10 cellular contexts compared by ENCODE assay signal in the genomic region with DNA sequence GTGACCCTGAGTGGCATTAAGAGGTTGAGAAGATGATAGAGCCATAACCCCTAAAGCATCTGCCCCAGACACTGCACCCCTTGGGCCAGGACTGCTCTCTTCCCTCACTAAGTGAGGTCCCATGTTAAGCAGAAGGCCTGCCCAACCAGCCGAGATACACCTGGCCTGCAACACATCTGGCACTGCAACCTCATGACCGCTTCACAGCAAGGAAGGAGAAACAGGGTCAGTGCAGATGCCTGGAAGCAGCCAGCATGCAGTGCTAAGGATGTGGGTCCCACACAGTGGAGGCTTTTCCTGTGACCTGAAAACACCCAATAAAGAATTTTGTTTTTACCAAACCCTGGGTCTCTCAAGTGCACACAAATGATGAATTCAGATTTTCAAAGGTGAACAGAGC. TPM values are rescaled to one million over a fixed set of nuclear protein-coding genes. Genes with fewer than 3 reads are reported as not detected.
DNase-seq lines count a peak whose midpoint lies in the region; ATAC-seq, FAIRE-seq and TF ChIP-seq lines count a peak whose summit lies in the region.
"Had no signal": no experiment of that assay in that cellular context is flagged by ENCODE, and none has a peak within 500 bp of the region (broad histone marks: within the 10 kb centered on the region; RNA-seq: fewer than 3 reads in every experiment).

No MANE protein-coding gene starts in this region.

- no peaks in the 10 kb centered on the region for H3K9me3 Mint-ChIP-seq in osteocyte (ENCODE audit: unreplicated experiment)
- H3K9me3 Mint-ChIP-seq in endothelial cell (ENCODE audit: unreplicated experiment), result no peaks in the 10 kb centered on the region

- DNase-seq in HepG2 (ENCODE audit: low spot score), result no peak
- DNase-seq in esophagus muscularis mucosa (ENCODE audit: extremely low spot score), result no peak
- peak; percentile 62 for DNase-seq in osteocyte (ENCODE audit: extremely low spot score, unreplicated experiment)
- no peak for DNase-seq in activated CD8-positive, alpha-beta memory T cell treated with anti-CD3 and anti-CD28 coated beads for 24 hours
- DNase-seq in NCI-H446 (lab: John Stamatoyannopoulos, UW), result no peak
- DNase-seq in endothelial cell (ENCODE audit: low spot score), result no peak
- DNase-seq in DMS79 treated with DMSO at 0.1 percent for 48 hours (lab: John Stamatoyannopoulos, UW), result no peak
- DNase-seq: effector memory CD4-positive, alpha-beta T cell had no signal

- TF ChIP-seq CTCF in liver (IDR thresholded peaks at IDR 0.05; ENCODE audit: low read depth, low read length, missing input control), result no peak
- no peak for TF ChIP-seq CTCF in HepG2 (CRISPR knock-in tag; IDR thresholded peaks at IDR 0.05)
- TF ChIP-seq CTCF in esophagus muscularis mucosa (IDR thresholded peaks at IDR 0.05), result no peak
- no peak for TF ChIP-seq CTCF in osteocyte (IDR thresholded peaks at IDR 0.05)
- TF ChIP-seq CTCF in endothelial cell (IDR thresholded peaks at IDR 0.05; ENCODE audit: unreplicated experiment), result no peak

- ATAC-seq in HepG2, result no peak

- H2AFZ ChIP-seq in HepG2 (ENCODE audit: low read length), result no peak overlapping the region

- WGBS in liver, result 76% methylated on average over 2 of the region's 2 CpGs
- 75% methylated on average over 2 of the region's 2 CpGs for WGBS in HepG2 (ENCODE audit: low lambda C conversion rate)
- WGBS in esophagus muscularis mucosa, result 13% methylated on average over 2 of the region's 2 CpGs

- no peak overlapping the region for H3K4me2 ChIP-seq in HepG2 (ENCODE audit: low read depth, low read length)

- H3K27ac Mint-ChIP-seq in osteocyte (ENCODE audit: unreplicated experiment) (peak overlapping the region; percentile 91), endothelial cell (ENCODE audit: unreplicated experiment) (no peak overlapping the region)

- CTCF ChIA-PET in HepG2 (lab: Yijun Ruan, JAX; ENCODE audit: low intra/inter-chr PET ratio, low total read pairs), result no interaction called here

- H3K27ac ChIP-seq in liver (ENCODE audit: low read depth in 1 of 2, low read length in 2 of 2), result peak overlapping the region; percentile 53 to 62
- no peak overlapping the region for H3K27ac ChIP-seq in HepG2 (ENCODE audit: extremely low read length, insufficient read depth, low read length)
- H3K27ac ChIP-seq in esophagus muscularis mucosa (replicated peaks in 1 of 4), result peak overlapping the region; percentile 84 to 87 (median 85)

- no peak for TF ChIP-seq POLR2A in HepG2 (IDR thresholded peaks at IDR 0.05; ENCODE audit: insufficient read depth in 1 of 2, low read depth in 2 of 2, low read length in 2 of 2)
- no peak for TF ChIP-seq POLR2A in esophagus muscularis mucosa (IDR thresholded peaks at IDR 0.05; ENCODE audit: low read depth)

- POLR2A ChIA-PET in HepG2 (lab: Yijun Ruan, JAX), result no interaction called here

- H3K79me2 ChIP-seq in HepG2 (ENCODE audit: insufficient read depth, low read length), result no peaks in the 10 kb centered on the region

- H3K27me3 Mint-ChIP-seq in osteocyte (ENCODE audit: unreplicated experiment), result no peaks in the 10 kb centered on the region
- H3K27me3 Mint-ChIP-seq in endothelial cell (ENCODE audit: unreplicated experiment), result peaks cover 2% of the 10 kb centered on the region

- no peak for TF ChIP-seq EP300 in HepG2 (IDR thresholded peaks at IDR 0.05; ENCODE audit: low read depth in 2 of 2, low read length in 2 of 2)
- TF ChIP-seq EP300 in HepG2 (CRISPR knock-in tag; IDR thresholded peaks at IDR 0.05; ENCODE audit: borderline replicate concordance), result no peak
- no peak for TF ChIP-seq EP300 in esophagus muscularis mucosa (IDR thresholded peaks at IDR 0.05)

- H3K4me3 Mint-ChIP-seq in osteocyte (ENCODE audit: unreplicated experiment) (no peak overlapping the region), endothelial cell (ENCODE audit: unreplicated experiment) (no peak overlapping the region)

- intact Hi-C loops in HepG2 (cut with micrococcal nuclease; ENCODE audit: unreplicated experiment) (no loop called here), esophagus muscularis mucosa (cut with DNase I) (loop anchor here (10.0 kb wide), 1 partner anchor 186 kb away; a partner anchor contains a TSS)

- H3K36me3 Mint-ChIP-seq in osteocyte (ENCODE audit: unreplicated experiment) (peaks cover 5% of the 10 kb centered on the region), endothelial cell (ENCODE audit: low read depth, unreplicated experiment) (peaks cover 10% of the 10 kb centered on the region)

- no peak overlapping the region for H3K4me3 ChIP-seq in liver (ENCODE audit: low read depth in 1 of 3, low read length in 3 of 3)
- H3K4me3 ChIP-seq in HepG2 (replicated peaks in 1 of 3; ENCODE audit: insufficient read depth in 1 of 3, low read depth in 2 of 3, low read length in 3 of 3), result no peak overlapping the region
- no peak overlapping the region for H3K4me3 ChIP-seq in esophagus muscularis mucosa

- no TSS peak for BruUV-seq in HepG2 (replicated peaks; lab: Mats Ljungman, UMichigan)

- H3K4me1 ChIP-seq in liver (ENCODE audit: control insufficient read depth in 4 of 4, insufficient read depth in 4 of 4, low read length in 3 of 4), result peaks cover 0 to 5% (median 2%) of the 10 kb centered on the region in 4 donors
- H3K4me1 ChIP-seq in HepG2 (ENCODE audit: insufficient read depth, low read length), result peaks cover 28% of the 10 kb centered on the region
- H3K4me1 ChIP-seq in esophagus muscularis mucosa, result peaks cover 94 to 100% (median 97%) of the 10 kb centered on the region in 4 donors

- no peaks in the 10 kb centered on the region for H3K9me3 ChIP-seq in liver (ENCODE audit: control insufficient read depth in 4 of 4, low read length in 3 of 4)
- no peaks in the 10 kb centered on the region for H3K9me3 ChIP-seq in HepG2 (ENCODE audit: low read length)
- H3K9me3 ChIP-seq in esophagus muscularis mucosa, result no peaks in the 10 kb centered on the region

- H4K20me1 ChIP-seq in HepG2 (ENCODE audit: insufficient read depth, low read length), result no peaks in the 10 kb centered on the region

- TF ChIP-seq RAD21 in liver (IDR thresholded peaks at IDR 0.05) (no peak), HepG2 (CRISPR knock-in tag; IDR thresholded peaks at IDR 0.05) (no peak)

- H3K36me3 ChIP-seq in liver (ENCODE audit: control insufficient read depth in 4 of 4, insufficient read depth in 3 of 4, low read depth in 1 of 4, low read length in 3 of 4) (no peaks in the 10 kb centered on the region), HepG2 (replicated peaks in 1 of 2; ENCODE audit: control insufficient read depth in 1 of 2, insufficient read depth in 2 of 2, low read length in 2 of 2) (no peaks in the 10 kb centered on the region), esophagus muscularis mucosa (peaks cover 0 to 5% (median 0%) of the 10 kb centered on the region in 4 donors)

- H3K27me3 ChIP-seq in liver (ENCODE audit: control insufficient read depth in 4 of 4, insufficient read depth in 4 of 4, low read length in 3 of 4) (no peaks in the 10 kb centered on the region), HepG2 (ENCODE audit: control insufficient read depth in 1 of 2, insufficient read depth in 2 of 2, low read length in 2 of 2) (no peaks in the 10 kb centered on the region), esophagus muscularis mucosa (no peaks in the 10 kb centered on the region)

- in situ Hi-C loops in HepG2 (cut with HindIII; ENCODE audit: extremely low pct_ligation_motif_present, low pct_unique_long_range_greater_than_20kb), result no loop called here

- H3K4me1 Mint-ChIP-seq in osteocyte (ENCODE audit: unreplicated experiment) (peaks cover 60% of the 10 kb centered on the region), endothelial cell (ENCODE audit: unreplicated experiment) (peaks cover 60% of the 10 kb centered on the region)

- H3K9ac ChIP-seq in liver (ENCODE audit: low read depth in 1 of 2, low read length in 2 of 2) (no peak overlapping the region), HepG2 (ENCODE audit: insufficient read depth, low read depth, low read length) (no peak overlapping the region)

- no peak for FAIRE-seq in HepG2 (lab: Jason Lieb, UNC)
- FAIRE-seq: islet of Langerhans had no signal

RNA-seq across cellular contexts. Expression of a gene that starts 7.4 kb away (rescaled TPM):
- 1 to 10 TPM; 2.1 to 3.5 TPM for total RNA-seq in liver
- polyA plus RNA-seq in liver, result 1 to 10 TPM; 1.7 to 1.8 TPM
- total RNA-seq in HepG2 (2016; rRNA removed; fragmentation: Illumina TruSeq; extraction: Trizol), result 2.9 TPM in 2 replicates
- 1.6 and 1.8 TPM in 2 replicates for total RNA-seq in HepG2 (2016; cell fraction: cytosol; rRNA removed; fragmentation: Illumina TruSeq; extraction: Trizol; ENCODE audit: low read depth)
- 2.4 and 2.6 TPM in 2 replicates for total RNA-seq in HepG2 (2016; cell fraction: insoluble cytoplasmic fraction; rRNA removed; fragmentation: Illumina TruSeq; extraction: Trizol)
- 1.7 and 3.3 TPM in 2 replicates for total RNA-seq in HepG2 (2016; cell fraction: membrane; rRNA removed; fragmentation: Illumina TruSeq; extraction: Trizol)
- 4.8 and 4.9 TPM in 2 replicates for total RNA-seq in HepG2 (2016; cell fraction: nucleus; rRNA removed; fragmentation: Illumina TruSeq; extraction: Trizol)
- polyA plus RNA-seq in HepG2 (2011; rRNA removed), result 1.7 and 1.9 TPM in 2 replicates
- 1.1 and 1.4 TPM in 2 replicates for polyA plus RNA-seq in HepG2 (2011; cell fraction: cytosol; rRNA removed)
- polyA plus RNA-seq in HepG2 (2011; cell fraction: nucleus; rRNA removed), result 4.1 and 4.3 TPM in 2 replicates
- 0.91 and 1.1 TPM in 2 replicates for polyA plus RNA-seq in HepG2 (2012)
- polyA plus RNA-seq in HepG2 (2016; cell fraction: cytosol; fragmentation: Illumina TruSeq; extraction: Trizol; ENCODE audit: low read depth), result 0.54 and 0.55 TPM in 2 replicates
- 2.1 and 3.1 TPM in 2 replicates for polyA plus RNA-seq in HepG2 (2016; cell fraction: insoluble cytoplasmic fraction; fragmentation: Illumina TruSeq; extraction: Trizol; ENCODE audit: low read depth)
- polyA plus RNA-seq in HepG2 (2016; cell fraction: membrane; fragmentation: Illumina TruSeq; extraction: Trizol; ENCODE audit: low read depth), result 1.2 TPM in 2 replicates
- polyA plus RNA-seq in HepG2 (2016; cell fraction: nucleus; fragmentation: Illumina TruSeq; extraction: Trizol; ENCODE audit: insufficient read depth, low read depth), result 6.7 and 7.0 TPM in 2 replicates
- polyA minus RNA-seq in HepG2 (2011; rRNA and poly(A)+ RNA removed; ENCODE audit: low replicate concordance), result 4.2 and 9.5 TPM in 2 replicates
- 0.97 and 1.1 TPM in 2 replicates for polyA minus RNA-seq in HepG2 (2011; cell fraction: cytosol; rRNA and poly(A)+ RNA removed)
- 4.5 and 5.7 TPM in 2 replicates for polyA minus RNA-seq in HepG2 (2011; cell fraction: nucleus; rRNA and poly(A)+ RNA removed)
- 10 to 100 TPM; 11.6 to 22.0 (median 13.0) TPM for total RNA-seq in esophagus muscularis mucosa
- 7.2 and 8.9 TPM in 2 replicates for total RNA-seq in osteocyte
- total RNA-seq in endothelial cell (ENCODE audit: unreplicated experiment), result 32.7 TPM

RNA-seq across cellular contexts. Expression of a gene that starts 33.4 kb away (rescaled TPM):
- total RNA-seq in liver (10 to 100 TPM; 11.0 to 21.5 TPM), HepG2 (2016; rRNA removed; fragmentation: Illumina TruSeq; extraction: Trizol) (78.3 and 100 TPM in 2 replicates), esophagus muscularis mucosa (10 to 100 TPM; 10.8 to 39.9 (median 17.8) TPM), osteocyte (24.2 and 26.7 TPM in 2 replicates), endothelial cell (ENCODE audit: unreplicated experiment) (34.0 TPM)
- polyA plus RNA-seq in liver (10 to 100 TPM; 21.2 to 22.5 TPM), HepG2 (2011; rRNA removed) (14.0 and 19.5 TPM in 2 replicates)
- 39.7 and 45.3 TPM in 2 replicates for total RNA-seq in HepG2 (2016; cell fraction: cytosol; rRNA removed; fragmentation: Illumina TruSeq; extraction: Trizol; ENCODE audit: low read depth)
- total RNA-seq in HepG2 (2016; cell fraction: insoluble cytoplasmic fraction; rRNA removed; fragmentation: Illumina TruSeq; extraction: Trizol), result 82.1 and 105 TPM in 2 replicates
- total RNA-seq in HepG2 (2016; cell fraction: membrane; rRNA removed; fragmentation: Illumina TruSeq; extraction: Trizol), result 67.8 and 73.9 TPM in 2 replicates
- total RNA-seq in HepG2 (2016; cell fraction: nucleus; rRNA removed; fragmentation: Illumina TruSeq; extraction: Trizol), result 32.3 and 39.6 TPM in 2 replicates
- 11.4 and 15.5 TPM in 2 replicates for polyA plus RNA-seq in HepG2 (2011; cell fraction: cytosol; rRNA removed)
- 4.5 and 4.6 TPM in 2 replicates for polyA plus RNA-seq in HepG2 (2011; cell fraction: nucleus; rRNA removed)
- 24.6 and 36.2 TPM in 2 replicates for polyA plus RNA-seq in HepG2 (2012)
- 46.7 and 63.3 TPM in 2 replicates for polyA plus RNA-seq in HepG2 (2016; cell fraction: cytosol; fragmentation: Illumina TruSeq; extraction: Trizol; ENCODE audit: low read depth)
- polyA plus RNA-seq in HepG2 (2016; cell fraction: insoluble cytoplasmic fraction; fragmentation: Illumina TruSeq; extraction: Trizol; ENCODE audit: low read depth), result 121 TPM in 2 replicates
- 69.8 and 73.0 TPM in 2 replicates for polyA plus RNA-seq in HepG2 (2016; cell fraction: membrane; fragmentation: Illumina TruSeq; extraction: Trizol; ENCODE audit: low read depth)
- polyA plus RNA-seq in HepG2 (2016; cell fraction: nucleus; fragmentation: Illumina TruSeq; extraction: Trizol; ENCODE audit: insufficient read depth, low read depth), result 58.4 and 59.1 TPM in 2 replicates
- 8.0 and 33.3 TPM in 2 replicates for polyA minus RNA-seq in HepG2 (2011; rRNA and poly(A)+ RNA removed; ENCODE audit: low replicate concordance)
- 5.6 and 6.7 TPM in 2 replicates for polyA minus RNA-seq in HepG2 (2011; cell fraction: cytosol; rRNA and poly(A)+ RNA removed)
- polyA minus RNA-seq in HepG2 (2011; cell fraction: nucleus; rRNA and poly(A)+ RNA removed), result 5.8 and 6.7 TPM in 2 replicates
